ENCODE assay signal across 14 cellular contexts in genomic region chr10:33015798-33016547, GRCh38. TPM values are rescaled to one million over a fixed set of nuclear protein-coding genes. Genes with fewer than 3 reads are reported as not detected.
DNase-seq lines count a peak whose midpoint lies in the region; ATAC-seq, FAIRE-seq and TF ChIP-seq lines count a peak whose summit lies in the region.
"Had no signal": no experiment of that assay in that cellular context is flagged by ENCODE, and none has a peak within 500 bp of the region (broad histone marks: within the 10 kb centered on the region; RNA-seq: fewer than 3 reads in every experiment).

No MANE protein-coding gene starts in this region.

- no peak overlapping the region for H3K4me3 Mint-ChIP-seq in CD4-positive, CD25-positive, alpha-beta regulatory T cell
- H3K4me3 Mint-ChIP-seq in chondrocyte (ENCODE audit: unreplicated experiment) (no peak overlapping the region), nephron (no peak overlapping the region)
- H3K4me3 Mint-ChIP-seq in stimulated activated naive CD8-positive, alpha-beta T cell treated with anti-CD3 and anti-CD28 coated beads, Interleukin-15, amount 100 ng/mL, for 72 hours = no peak overlapping the region

- peaks cover under 1% of the 10 kb centered on the region for H3K36me3 Mint-ChIP-seq in CD4-positive, CD25-positive, alpha-beta regulatory T cell
- H3K36me3 Mint-ChIP-seq in chondrocyte (ENCODE audit: low read depth) (no peaks in the 10 kb centered on the region), nephron (ENCODE audit: low read depth) (no peaks in the 10 kb centered on the region)

- no peak overlapping the region for H3K4me3 ChIP-seq in CD4-positive, CD25-positive, alpha-beta regulatory T cell (ENCODE audit: low read depth, low read length)
- H3K4me3 ChIP-seq: BLaER1 treated with 17β-estradiol and CSF1 and Interleukin-3, amounts not matched to agents 10 nM and 100 nM; Peyer's patch; smooth muscle cell had no signal

- FAIRE-seq in HTR-8/SVneo (lab: Jason Lieb, UNC) = no peak

- H3K27ac ChIP-seq in CD4-positive, CD25-positive, alpha-beta regulatory T cell (ENCODE audit: insufficient read depth, low read length, poor library complexity, severe bottlenecking) = no peak overlapping the region
- H3K27ac ChIP-seq: BLaER1 treated with 17β-estradiol and CSF1 and Interleukin-3, amounts not matched to agents 10 nM and 100 nM; Peyer's patch; WERI-Rb-1 had no signal

- TF ChIP-seq CTCF in chondrocyte (IDR thresholded peaks at IDR 0.05) = peak; percentile 24
- TF ChIP-seq CTCF in nephron (IDR thresholded peaks at IDR 0.05; ENCODE audit: unreplicated experiment in 3 of 3) = no peak

- no peak for ATAC-seq in CD4-positive, CD25-positive, alpha-beta regulatory T cell (ENCODE audit: low read depth in 2 of 2)
- ATAC-seq in HG03108 (IDR thresholded peaks at IDR 0.05; ENCODE audit: unreplicated experiment) (peak; percentile 63), GM21723 (IDR thresholded peaks at IDR 0.05; ENCODE audit: unreplicated experiment) (no peak)
- ATAC-seq in stimulated activated naive CD8-positive, alpha-beta T cell treated with anti-CD3 and anti-CD28 coated beads, Interleukin-15, amount 100 ng/mL, for 72 hours = no peak

- no peaks in the 10 kb centered on the region for H3K9me3 ChIP-seq in CD4-positive, CD25-positive, alpha-beta regulatory T cell (ENCODE audit: control insufficient read depth in 2 of 2, low read length in 2 of 2)
- H3K9me3 ChIP-seq: Peyer's patch had no signal

- peaks cover 0 to 3% (median 0%) of the 10 kb centered on the region in 7 donors for H3K9me3 Mint-ChIP-seq in CD4-positive, CD25-positive, alpha-beta regulatory T cell
- no peaks in the 10 kb centered on the region for H3K9me3 Mint-ChIP-seq in chondrocyte (ENCODE audit: low read depth)
- peaks cover 2% of the 10 kb centered on the region for H3K9me3 Mint-ChIP-seq in nephron
- H3K9me3 Mint-ChIP-seq in stimulated activated naive CD8-positive, alpha-beta T cell treated with anti-CD3 and anti-CD28 coated beads, Interleukin-15, amount 100 ng/mL, for 72 hours = no peaks in the 10 kb centered on the region

- peaks cover 4% of the 10 kb centered on the region for H3K4me1 ChIP-seq in CD4-positive, CD25-positive, alpha-beta regulatory T cell (ENCODE audit: control insufficient read depth, insufficient read depth, low read length, poor library complexity, severe bottlenecking)
- H3K4me1 ChIP-seq: BLaER1 treated with 17β-estradiol and CSF1 and Interleukin-3, amounts not matched to agents 10 nM and 100 nM; Peyer's patch had no signal

- peaks cover 0 to 28% (median 20%) of the 10 kb centered on the region in 4 donors for H3K4me1 Mint-ChIP-seq in CD4-positive, CD25-positive, alpha-beta regulatory T cell
- H3K4me1 Mint-ChIP-seq in chondrocyte (ENCODE audit: low read depth) (peaks cover 15% of the 10 kb centered on the region), nephron (peaks cover 8% of the 10 kb centered on the region)
- H3K4me1 Mint-ChIP-seq in stimulated activated naive CD8-positive, alpha-beta T cell treated with anti-CD3 and anti-CD28 coated beads, Interleukin-15, amount 100 ng/mL, for 72 hours = no peaks in the 10 kb centered on the region

- H3K27ac Mint-ChIP-seq in CD4-positive, CD25-positive, alpha-beta regulatory T cell = peak overlapping the region; percentile 27 to 76 (median 38)
- H3K27ac Mint-ChIP-seq in chondrocyte (ENCODE audit: unreplicated experiment) = peak overlapping the region; percentile 47
- H3K27ac Mint-ChIP-seq in nephron = peak overlapping the region in 2 of 3 experiments; percentile 27 to 72
- H3K27ac Mint-ChIP-seq in stimulated activated naive CD8-positive, alpha-beta T cell treated with anti-CD3 and anti-CD28 coated beads, Interleukin-15, amount 100 ng/mL, for 72 hours = no peak overlapping the region

- DNase-seq in CD4-positive, CD25-positive, alpha-beta regulatory T cell = no peak
- DNase-seq in chondrocyte (ENCODE audit: low spot score) (no peak), HTR-8/SVneo (ENCODE audit: insufficient read length, low spot score) (no peak), NCI-H1105 (lab: John Stamatoyannopoulos, UW) (no peak)
- DNase-seq in stimulated activated naive CD8-positive, alpha-beta T cell treated with anti-CD3 and anti-CD28 coated beads, Interleukin-15, amount 100 ng/mL, for 72 hours = no peak
- DNase-seq: activated T-cell treated with anti-CD3 and anti-CD28 coated beads, Interleukin-2, amount 50 U/mL, for 1 hour; NCI-H2081 treated with DMSO at 0.1 percent for 48 hours; Peyer's patch; WERI-Rb-1 had no signal

- H3K27me3 Mint-ChIP-seq in CD4-positive, CD25-positive, alpha-beta regulatory T cell = no peaks in the 10 kb centered on the region
- no peaks in the 10 kb centered on the region for H3K27me3 Mint-ChIP-seq in chondrocyte (ENCODE audit: low read depth)
- H3K27me3 Mint-ChIP-seq in nephron (ENCODE audit: low read depth) = peaks cover 7% of the 10 kb centered on the region
- no peaks in the 10 kb centered on the region for H3K27me3 Mint-ChIP-seq in stimulated activated naive CD8-positive, alpha-beta T cell treated with anti-CD3 and anti-CD28 coated beads, Interleukin-15, amount 100 ng/mL, for 72 hours

- no peaks in the 10 kb centered on the region for H3K36me3 ChIP-seq in CD4-positive, CD25-positive, alpha-beta regulatory T cell (ENCODE audit: control insufficient read depth, insufficient read depth, low read length)
- H3K36me3 ChIP-seq: BLaER1 treated with 17β-estradiol and CSF1 and Interleukin-3, amounts not matched to agents 10 nM and 100 nM; Peyer's patch; WERI-Rb-1 had no signal

- no peaks in the 10 kb centered on the region for H3K27me3 ChIP-seq in CD4-positive, CD25-positive, alpha-beta regulatory T cell (ENCODE audit: control insufficient read depth, insufficient read depth, low read length)
- H3K27me3 ChIP-seq: BLaER1 treated with 17β-estradiol and CSF1 and Interleukin-3, amounts not matched to agents 10 nM and 100 nM; Peyer's patch had no signal

RNA-seq across cellular contexts. Expression of gene ITGB1, which starts 57.9 kb away (rescaled TPM):
- 524 TPM for total RNA-seq in CD4-positive, CD25-positive, alpha-beta regulatory T cell
- polyA plus RNA-seq in CD4-positive, CD25-positive, alpha-beta regulatory T cell = 100 to 1,000 TPM; 360 to 577 (median 469) TPM
- total RNA-seq in chondrocyte = 951 to 1,280 TPM (median 1,183 TPM) in 3 replicates

Comparison
In these comparisons a context has a peak if more than half of its experiments do, and no peak if none do; other contexts are left out.
1. H3K27ac Mint-ChIP-seq: peak in CD4-positive, CD25-positive, alpha-beta regulatory T cell (3 of 3), chondrocyte (single experiment) and nephron (2 of 3); none in stimulated activated naive CD8-positive, alpha-beta T cell treated with anti-CD3 and anti-CD28 coated beads, Interleukin-15, amount 100 ng/mL, for 72 hours (0 of 2).